Comparison of ENCODE assay signal across 20 cellular contexts in the genomic region with DNA sequence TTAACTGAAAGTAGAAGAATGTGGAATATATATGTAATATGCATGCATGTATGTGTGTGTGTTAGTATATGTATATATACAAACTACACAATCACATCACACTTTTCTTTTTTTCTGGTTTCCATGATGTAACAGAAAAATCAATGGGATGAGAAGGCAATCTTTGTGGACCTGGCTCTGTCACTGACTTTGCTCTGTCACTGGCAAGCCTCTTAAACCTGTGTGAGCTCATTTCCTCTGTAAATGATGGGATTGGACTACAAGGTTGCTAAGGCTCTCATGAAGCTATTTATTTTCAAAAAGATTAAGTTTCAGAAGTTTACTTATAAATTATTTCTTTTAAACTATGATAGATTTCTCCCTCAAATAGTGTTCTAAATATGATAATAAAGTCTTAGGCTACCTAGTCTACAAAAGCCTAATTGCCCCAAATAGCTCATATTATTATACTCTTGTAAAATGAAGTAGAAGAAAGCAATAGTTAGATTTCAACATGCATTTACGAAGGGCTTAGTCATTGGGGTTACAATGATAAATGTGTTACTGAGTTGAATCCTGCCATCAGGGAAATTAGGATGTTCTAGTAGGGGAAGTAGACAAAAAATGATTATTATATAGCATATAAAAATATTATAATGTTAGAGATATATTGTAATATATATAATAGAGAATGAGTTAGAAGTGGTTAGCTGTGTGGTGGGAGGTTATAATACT.
"Had no signal": no experiment of that assay in that cellular context is flagged by ENCODE, and none has a peak within 500 bp of the region (broad histone marks: within the 10 kb centered on the region; RNA-seq: fewer than 3 reads in every experiment).

No MANE protein-coding gene starts in this region.

- H3K4me3 ChIP-seq: cardiac muscle cell, gastrocnemius medialis, heart right ventricle, lower lobe of right lung, thyroid gland had no signal

- FAIRE-seq: colon, endothelial cell of umbilical vein, urothelium cell line had no signal

- H3K27ac ChIP-seq: cardiac muscle cell, gastrocnemius medialis, heart right ventricle, lower lobe of right lung, thyroid gland, WERI-Rb-1 had no signal

- DNase-seq: activated CD4-positive, alpha-beta memory T cell treated with anti-CD3 and anti-CD28 coated beads for 36 hours; activated CD8-positive, alpha-beta memory T cell treated with anti-CD3 and anti-CD28 coated beads, Interleukin-2, amount 10 ng/mL, durations not matched to agents 7 days and 5 days; activated effector memory CD4-positive, alpha-beta T cell treated with Interleukin-2 at 50 U/mL for 16 hours; activated naive CD4-positive, alpha-beta T cell treated with anti-CD3 and anti-CD28 coated beads, Interleukin-2, amount 50 U/mL, for 16 hours; activated T-cell treated with anti-CD3 and anti-CD28 coated beads, Interleukin-2, amount 50 U/mL, for 24 hours; gastrocnemius medialis; heart right ventricle; left cardiac atrium; lower lobe of right lung; nephron progenitor cell; occipital lobe; stimulated activated CD4-positive, alpha-beta T cell treated with anti-CD3 and anti-CD28 coated beads, Interleukin-15, amount 100 ng/mL, for 24 hours; stimulated activated CD4-positive, alpha-beta T cell treated with anti-CD3 and anti-CD28 coated beads, Interleukin-4, amount 100 ng/mL, for 1 hour; stimulated activated naive B cell treated with anti-CD40 and anti-IgM and Interleukin-4, amounts not matched to agents 10 μg/mL and 1 μg/mL and 100 μg/mL, for 72 hours; thyroid gland; WERI-Rb-1 had no signal

- H3K27me3 ChIP-seq: cardiac muscle cell, gastrocnemius medialis, heart right ventricle, thyroid gland had no signal

- H3K4me1 ChIP-seq: gastrocnemius medialis, heart right ventricle, lower lobe of right lung, thyroid gland had no signal

- H3K36me3 ChIP-seq: cardiac muscle cell, gastrocnemius medialis, heart right ventricle, lower lobe of right lung, thyroid gland, WERI-Rb-1 had no signal

- ATAC-seq: activated CD8-positive, alpha-beta memory T cell treated with anti-CD3 and anti-CD28 coated beads, Interleukin-2, amount 10 ng/mL, durations not matched to agents 7 days and 5 days; gastrocnemius medialis; heart right ventricle; left cardiac atrium; lower lobe of right lung; stimulated activated naive B cell treated with anti-CD40 and anti-IgM and Interleukin-4, amounts not matched to agents 10 μg/mL and 1 μg/mL and 100 μg/mL, for 72 hours had no signal

- H3K9me3 ChIP-seq: gastrocnemius medialis, lower lobe of right lung, thyroid gland had no signal
